ENCODE assay signal across 8 cellular contexts in genomic region chr14:32933943-32934890, GRCh38. TPM values are rescaled to one million over a fixed set of nuclear protein-coding genes. Genes with fewer than 3 reads are reported as not detected.
DNase-seq lines count a peak whose midpoint lies in the region; ATAC-seq, FAIRE-seq and TF ChIP-seq lines count a peak whose summit lies in the region.

No MANE protein-coding gene starts in this region.

- peaks cover 0 to 2% of the 10 kb centered on the region in 2 donors for H3K9me3 ChIP-seq in esophagus (ENCODE audit: control insufficient read depth in 2 of 2, insufficient read depth in 1 of 2, low read depth in 1 of 2, low read length in 1 of 2)
- H3K9me3 ChIP-seq in muscle layer of duodenum (ENCODE audit: control insufficient read depth in 1 of 2, low read length in 2 of 2) = no peaks in the 10 kb centered on the region

- H3K36me3 ChIP-seq in esophagus (ENCODE audit: control insufficient read depth in 2 of 2, insufficient read depth in 2 of 2, low read length in 1 of 2) (no peaks in the 10 kb centered on the region), muscle layer of duodenum (ENCODE audit: control insufficient read depth in 1 of 2, insufficient read depth in 2 of 2, low read length in 2 of 2) (no peaks in the 10 kb centered on the region)

- H3K4me1 ChIP-seq in esophagus (ENCODE audit: control insufficient read depth in 2 of 2, insufficient read depth in 2 of 2, low read length in 1 of 2) (peaks cover 3 to 7% of the 10 kb centered on the region in 2 donors), muscle layer of duodenum (ENCODE audit: control insufficient read depth in 1 of 2, insufficient read depth in 2 of 2, low read length in 2 of 2) (peaks cover 0 to 19% of the 10 kb centered on the region in 2 donors)

- no peak for FAIRE-seq in H54 (lab: Jason Lieb, UNC)
- FAIRE-seq in RCC 7860 (lab: Jason Lieb, UNC) = no peak

- H3K4me3 ChIP-seq in esophagus (ENCODE audit: low read depth in 1 of 2, low read length in 2 of 2) (peak overlapping the region; percentile 40 to 42), muscle layer of duodenum (ENCODE audit: low read depth in 1 of 2, low read length in 2 of 2) (peak overlapping the region; percentile 43 to 86)

- H3K27ac ChIP-seq in esophagus (ENCODE audit: low read depth in 2 of 2, low read length in 1 of 2) (no peak overlapping the region), muscle layer of duodenum (ENCODE audit: low read length) (no peak overlapping the region)

- no peak for ATAC-seq in HG02981 (IDR thresholded peaks at IDR 0.05; ENCODE audit: unreplicated experiment)
- no peak for ATAC-seq in HG03520 (IDR thresholded peaks at IDR 0.05; ENCODE audit: unreplicated experiment)

- 1% methylated on average over 48 to 80 of the region's 80 CpGs for WGBS in esophagus, 2 donors

- peak; percentile 81 for DNase-seq in H54 (ENCODE audit: insufficient read length, low spot score)
- DNase-seq in NCI-H524 (lab: John Stamatoyannopoulos, UW) = peak; percentile 39 to 67
- DNase-seq in RCC 7860 (ENCODE audit: low spot score) = no peak
- no peak for DNase-seq in ureter (ENCODE audit: low spot score)

- TF ChIP-seq POLR2A in H54 (IDR thresholded peaks at IDR 0.05; ENCODE audit: low read depth, low read length) = no peak

- peaks cover 5 to 11% of the 10 kb centered on the region in 2 donors for H3K27me3 ChIP-seq in esophagus (ENCODE audit: control insufficient read depth in 1 of 2, insufficient read depth in 2 of 2, low read length in 2 of 2)
- peaks cover 8% of the 10 kb centered on the region for H3K27me3 ChIP-seq in muscle layer of duodenum (ENCODE audit: low read depth, low read length)

RNA-seq across cellular contexts. Expression of gene NPAS3, which starts 4.5 kb away (rescaled TPM):
- under 1 TPM; 0.08 to 0.13 TPM for polyA plus RNA-seq in esophagus
- total RNA-seq in ureter = 2.3 TPM

Comparison
In these comparisons a context has a peak if more than half of its experiments do, and no peak if none do; other contexts are left out.
1. DNase-seq: peak in H54 (single experiment) and NCI-H524 (2 of 2); none in RCC 7860 (single experiment) and ureter (single experiment).